In the genomic region with DNA sequence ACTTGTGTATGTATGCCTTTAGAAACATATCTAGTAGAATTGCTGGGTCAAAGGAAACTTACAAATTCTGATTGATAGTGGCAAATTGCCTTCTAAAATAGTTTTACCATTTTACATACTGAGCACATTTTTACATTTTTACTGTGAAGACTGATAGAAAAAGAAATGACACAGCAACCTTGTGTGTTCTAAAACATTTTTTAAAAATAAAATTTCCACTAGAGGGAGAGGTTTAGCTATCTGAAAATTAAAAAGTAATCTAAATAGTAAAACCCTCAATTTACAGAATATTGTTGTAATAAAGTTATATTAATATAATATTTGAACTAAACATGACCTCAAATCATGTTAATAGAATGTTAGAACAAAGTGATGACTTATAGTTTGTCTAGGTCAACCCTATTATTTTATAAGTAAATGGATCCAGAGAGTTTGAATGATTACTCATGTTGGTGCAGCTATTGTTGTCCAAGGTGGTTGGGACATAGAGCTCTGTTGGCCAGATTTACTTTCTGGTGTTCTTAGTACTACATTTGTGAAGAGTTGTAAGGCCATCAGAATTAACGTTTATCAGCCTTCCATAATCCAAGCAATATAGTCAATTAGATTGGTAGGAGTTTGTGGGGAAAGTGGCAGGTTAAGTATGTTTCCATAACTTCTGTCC, we compare ENCODE assay signal across 14 cellular contexts. TPM values are rescaled to one million over a fixed set of nuclear protein-coding genes. Genes with fewer than 3 reads are reported as not detected.
A peak's percentile ranks its signal among the peaks of the same experiment; 100 is the strongest.
DNase-seq lines count a peak whose midpoint lies in the region; ATAC-seq and TF ChIP-seq lines count a peak whose summit lies in the region.
"Had no signal": no experiment of that assay in that cellular context is flagged by ENCODE, and none has a peak within 500 bp of the region (broad histone marks: within the 10 kb centered on the region; RNA-seq: fewer than 3 reads in every experiment).

No MANE protein-coding gene starts in this region.

- H3K4me1 Mint-ChIP-seq in nephron: peaks cover 14% of the 10 kb centered on the region
- H3K4me1 Mint-ChIP-seq in CD4-positive, alpha-beta T cell (ENCODE audit: low read depth): no peaks in the 10 kb centered on the region
- H3K4me1 Mint-ChIP-seq: CD14-positive monocyte, IgD-negative memory B cell had no signal

- CTCF ChIA-PET in AG04450 (lab: Charles Lee): interaction anchor here (0.6 to 3.0 kb wide), 13 partner anchors 9 to 291 kb away, joined by 3 to 27 read pairs (median 5); no protein-coding TSS in a partner anchor
- CTCF ChIA-PET in CD4-positive, alpha-beta T cell (lab: Charles Lee): no interaction called here

- TF ChIP-seq CTCF in AG04450 (IDR thresholded peaks at IDR 0.05; ENCODE audit: low read depth, low read length) (0 out of 2 replicates have a peak, but pooled peaks have one; percentile 30), LNCaP clone FGC (IDR thresholded peaks at IDR 0.05; ENCODE audit: control insufficient read depth, extremely low read depth, insufficient read depth) (peak; percentile 12; the same call in 1 of the 2 replicates), nephron (IDR thresholded peaks at IDR 0.05; ENCODE audit: unreplicated experiment in 3 of 3) (peak in 2 of 3 experiments; percentile 9 to 38)
- TF ChIP-seq CTCF in CD4-positive, alpha-beta T cell (IDR thresholded peaks at IDR 0.05): no peak

- peak overlapping the region; percentile 49 to 82 (median 75) for H3K27ac Mint-ChIP-seq in nephron
- no peak overlapping the region for H3K27ac Mint-ChIP-seq in CD4-positive, alpha-beta T cell
- H3K27ac Mint-ChIP-seq: CD14-positive monocyte, IgD-negative memory B cell had no signal

- peaks cover 28% of the 10 kb centered on the region for H3K36me3 Mint-ChIP-seq in nephron (ENCODE audit: low read depth)
- H3K36me3 Mint-ChIP-seq in CD4-positive, alpha-beta T cell (ENCODE audit: low read depth): peaks cover 18% of the 10 kb centered on the region
- H3K36me3 Mint-ChIP-seq: IgD-negative memory B cell had no signal

- no peaks in the 10 kb centered on the region for H3K27me3 ChIP-seq in AG04450 (ENCODE audit: control insufficient read depth, insufficient read depth, low read length)
- H3K27me3 ChIP-seq in CD4-positive, alpha-beta T cell (ENCODE audit: control insufficient read depth, insufficient read depth, low read length): no peaks in the 10 kb centered on the region

- H3K4me3 ChIP-seq in AG04450 (ENCODE audit: low read depth, low read length): no peak overlapping the region
- H3K4me3 ChIP-seq in LNCaP clone FGC (ENCODE audit: low read depth, low read length): no peak overlapping the region

- POLR2A ChIA-PET in AG04450 (lab: Yijun Ruan, JAX): no interaction called here
- POLR2A ChIA-PET in CD4-positive, alpha-beta T cell (lab: Charles Lee): no interaction called here

- H3K9me3 ChIP-seq in AG04450 (ENCODE audit: control insufficient read depth, insufficient read depth, low read length): no peaks in the 10 kb centered on the region; the same call in 1 of the 2 replicates
- no peaks in the 10 kb centered on the region for H3K9me3 ChIP-seq in CD4-positive, alpha-beta T cell (ENCODE audit: control insufficient read depth, low read length)

- no peak for DNase-seq in AG04450 (ENCODE audit: low read depth, low spot score)
- DNase-seq in LNCaP clone FGC (ENCODE audit: low read depth): no peak
- DNase-seq in dedifferentiated amniotic fluid mesenchymal stem cell (ENCODE audit: extremely low spot score): peak; percentile 59
- no peak for DNase-seq in CD4-positive, alpha-beta T cell
- no peak for DNase-seq in effector CD8-positive, alpha-beta T cell (lab: John Stamatoyannopoulos, UW)
- no peak for DNase-seq in NCI-H1048 (lab: John Stamatoyannopoulos, UW)
- DNase-seq: aorta, NCI-H2081 treated with DMSO at 0.1 percent for 48 hours, posterior cingulate gyrus, substantia nigra had no signal

- H3K4me3 Mint-ChIP-seq in nephron: no peak overlapping the region
- H3K4me3 Mint-ChIP-seq in CD4-positive, alpha-beta T cell: no peak overlapping the region
- H3K4me3 Mint-ChIP-seq: CD14-positive monocyte, IgD-negative memory B cell had no signal

- no peak for ATAC-seq in CD4-positive, alpha-beta T cell (ENCODE audit: poor library complexity)
- ATAC-seq in GM21367 (IDR thresholded peaks at IDR 0.05; ENCODE audit: unreplicated experiment): no peak

- no peaks in the 10 kb centered on the region for H3K9me3 Mint-ChIP-seq in nephron
- no peaks in the 10 kb centered on the region for H3K9me3 Mint-ChIP-seq in CD4-positive, alpha-beta T cell

- H3K27ac ChIP-seq in AG04450 (ENCODE audit: low read depth, low read length): no peak overlapping the region
- no peak overlapping the region for H3K27ac ChIP-seq in CD4-positive, alpha-beta T cell (ENCODE audit: low read depth, low read length)

- intact Hi-C loops in CD4-positive, alpha-beta T cell (cut with DNase I, micrococcal nuclease): loop anchor here in 1 of 2 experiments (5.0 to 10.0 kb wide), 2 partner anchors 94 to 292 kb away; no protein-coding TSS in a partner anchor

- no peaks in the 10 kb centered on the region for H3K27me3 Mint-ChIP-seq in nephron (ENCODE audit: low read depth)
- no peaks in the 10 kb centered on the region for H3K27me3 Mint-ChIP-seq in CD4-positive, alpha-beta T cell
- H3K27me3 Mint-ChIP-seq: IgD-negative memory B cell had no signal

RNA-seq across cellular contexts. Expression of a gene that starts 17.2 kb away (rescaled TPM):
- 2.2 and 4.4 TPM in 2 replicates for polyA plus RNA-seq in AG04450 (2011; rRNA removed)
- 1.1 and 1.6 TPM in 2 replicates for polyA minus RNA-seq in AG04450 (2011; rRNA and poly(A)+ RNA removed)
- total RNA-seq in CD4-positive, alpha-beta T cell: 1 to 10 TPM; 4.8 TPM

RNA-seq across cellular contexts. Expression of a gene that starts 17.8 kb away (rescaled TPM):
- polyA plus RNA-seq in AG04450 (2011; rRNA removed): 19.1 and 27.9 TPM in 2 replicates
- 18.4 and 34.8 TPM in 2 replicates for polyA minus RNA-seq in AG04450 (2011; rRNA and poly(A)+ RNA removed)
- 10 to 100 TPM; 55.9 to 65.7 TPM for total RNA-seq in CD4-positive, alpha-beta T cell

RNA-seq across cellular contexts. Expression of a gene that starts 49.5 kb away (rescaled TPM):
- polyA plus RNA-seq in AG04450 (2011; rRNA removed): 206 and 217 TPM in 2 replicates
- 256 and 371 TPM in 2 replicates for polyA minus RNA-seq in AG04450 (2011; rRNA and poly(A)+ RNA removed)
- 10 to 100 TPM; 49.8 to 56.8 TPM for total RNA-seq in CD4-positive, alpha-beta T cell
